ENCODE assay signal across 17 cellular contexts in the genomic region with DNA sequence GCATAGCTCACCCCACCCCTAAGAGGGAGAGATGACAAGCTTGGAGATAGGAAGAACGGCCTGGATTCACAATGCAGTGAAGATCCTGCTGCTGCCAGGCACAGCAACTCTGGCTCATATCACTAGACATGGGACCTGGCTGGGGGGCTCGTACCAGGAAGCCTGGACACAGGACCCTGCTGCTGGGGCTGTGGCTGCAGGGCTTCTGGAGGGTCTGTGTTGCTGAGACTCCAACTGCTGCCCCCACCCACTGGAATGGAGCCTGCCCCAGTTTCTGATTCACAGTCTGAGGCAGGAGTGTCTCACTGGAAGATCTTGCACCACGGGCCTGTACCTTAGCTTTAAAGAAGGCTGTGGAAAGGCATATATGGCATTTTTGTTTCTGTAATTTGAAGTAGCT. TPM values are rescaled to one million over a fixed set of nuclear protein-coding genes. Genes with fewer than 3 reads are reported as not detected.
DNase-seq lines count a peak whose midpoint lies in the region; ATAC-seq and TF ChIP-seq lines count a peak whose summit lies in the region.
"Had no signal": no experiment of that assay in that cellular context is flagged by ENCODE, and none has a peak within 500 bp of the region (broad histone marks: within the 10 kb centered on the region; RNA-seq: fewer than 3 reads in every experiment).

No MANE protein-coding gene starts in this region.

- H3K27ac ChIP-seq in right atrium auricular region (peak overlapping the region; percentile 54 to 59), right lobe of liver (peak overlapping the region in 2 of 3 donors; percentile 50 to 96)
- H3K27ac ChIP-seq: HL-60 had no signal

- CTCF ChIA-PET in Calu3 (lab: Charles Lee) = interaction anchor here (1.1 to 1.6 kb wide), 2 partner anchors 19 to 72 kb away, joined by 3 read pairs; no protein-coding TSS in a partner anchor

- H3K27ac Mint-ChIP-seq in HFFc6 (peak overlapping the region; percentile 35; the same call in 1 of the 2 replicates), Calu3 (ENCODE audit: unreplicated experiment) (no peak overlapping the region), immature natural killer cell (no peak overlapping the region)
- H3K27ac Mint-ChIP-seq: CD4-positive, CD25-positive, alpha-beta regulatory T cell; GM23338 had no signal

- intact Hi-C loops in Right ventricle myocardium inferior (cut with DNase I) (no loop called here), right lobe of liver (cut with DNase I) (no loop called here), Calu3 (cut with micrococcal nuclease; ENCODE audit: unreplicated experiment) (loop anchor here (10.0 kb wide), 1 partner anchor 581 kb away; a partner anchor contains a TSS)

- H3K4me1 Mint-ChIP-seq in HFFc6 (ENCODE audit: low read depth) = peaks cover 35% of the 10 kb centered on the region
- H3K4me1 Mint-ChIP-seq in Calu3 (ENCODE audit: low read depth, unreplicated experiment) = peaks cover 14% of the 10 kb centered on the region
- H3K4me1 Mint-ChIP-seq in immature natural killer cell = peaks cover 0 to 2% of the 10 kb centered on the region in 2 donors

- no peak for TF ChIP-seq POLR2A in right lobe of liver (IDR thresholded peaks at IDR 0.05)

- H3K27me3 ChIP-seq in right atrium auricular region (no peaks in the 10 kb centered on the region), right lobe of liver (no peaks in the 10 kb centered on the region)
- H3K27me3 ChIP-seq: BE2C had no signal

- H3K9me3 ChIP-seq in right atrium auricular region (no peaks in the 10 kb centered on the region), right lobe of liver (no peaks in the 10 kb centered on the region)
- H3K9me3 ChIP-seq: BE2C had no signal

- H3K36me3 ChIP-seq in right atrium auricular region (no peaks in the 10 kb centered on the region), right lobe of liver (no peaks in the 10 kb centered on the region)
- H3K36me3 ChIP-seq: BE2C had no signal

- H3K4me3 ChIP-seq in right atrium auricular region = no peak overlapping the region
- H3K4me3 ChIP-seq in right lobe of liver = peak overlapping the region in 2 of 3 donors; percentile 10 to 53
- H3K4me3 ChIP-seq: GM23338 had no signal

- H3K9me3 Mint-ChIP-seq in HFFc6 = no peaks in the 10 kb centered on the region
- no peaks in the 10 kb centered on the region for H3K9me3 Mint-ChIP-seq in Calu3 (ENCODE audit: low read depth, unreplicated experiment)
- peaks cover 0 to 2% (median 0%) of the 10 kb centered on the region in 6 donors for H3K9me3 Mint-ChIP-seq in immature natural killer cell
- H3K9me3 Mint-ChIP-seq: CD4-positive, CD25-positive, alpha-beta regulatory T cell; CD8-positive, alpha-beta memory T cell; GM23338 had no signal

- TF ChIP-seq CTCF in right atrium auricular region (IDR thresholded peaks at IDR 0.05) (no peak), HFFc6 (IDR thresholded peaks at IDR 0.05) (no peak), right lobe of liver (IDR thresholded peaks at IDR 0.05) (no peak), Calu3 (IDR thresholded peaks at IDR 0.05; ENCODE audit: unreplicated experiment) (no peak)

- peaks cover 2% of the 10 kb centered on the region for H3K27me3 Mint-ChIP-seq in HFFc6 (ENCODE audit: insufficient read depth)
- H3K27me3 Mint-ChIP-seq in Calu3 (ENCODE audit: unreplicated experiment) = no peaks in the 10 kb centered on the region
- H3K27me3 Mint-ChIP-seq in immature natural killer cell (ENCODE audit: low read depth in 3 of 3) = peaks cover 0 to 2% (median 0%) of the 10 kb centered on the region in 3 donors
- H3K27me3 Mint-ChIP-seq: CD4-positive, CD25-positive, alpha-beta regulatory T cell; CD8-positive, alpha-beta memory T cell had no signal

- DNase-seq in right atrium auricular region (ENCODE audit: low spot score) (peak; percentile 55), Right ventricle myocardium inferior (ENCODE audit: missing footprints) (no peak), HFFc6 (no peak), right lobe of liver (no peak), Calu3 (no peak), immature natural killer cell (no peak)
- DNase-seq: ACHN; BE2C; C1 segment of cervical spinal cord; CD4-positive, CD25-positive, alpha-beta regulatory T cell; CD8-positive, alpha-beta memory T cell; COR-L47; GDM1; HCEC 1CT; IMR-90 had no signal

- ATAC-seq in Right ventricle myocardium inferior (no peak), right lobe of liver (no peak)
- ATAC-seq: GM23338 had no signal

- no TSS peak for BruUV-seq in Calu3 (replicated peaks; lab: Mats Ljungman, UMichigan)

- 78% methylated on average over 1 of the region's 3 CpGs for WGBS in right lobe of liver (ENCODE audit: insufficient coverage, low coverage, low lambda C conversion rate, missing lambda C conversion rate)

- H3K4me1 ChIP-seq in right atrium auricular region = peaks cover 0 to 37% of the 10 kb centered on the region in 2 donors
- peaks cover 0 to 32% (median 16%) of the 10 kb centered on the region in 4 donors for H3K4me1 ChIP-seq in right lobe of liver
- H3K4me1 ChIP-seq: BE2C had no signal

- H3K4me3 Mint-ChIP-seq in HFFc6 (no peak overlapping the region), Calu3 (ENCODE audit: low read depth, unreplicated experiment) (no peak overlapping the region), immature natural killer cell (no peak overlapping the region)
- H3K4me3 Mint-ChIP-seq: CD4-positive, CD25-positive, alpha-beta regulatory T cell; CD8-positive, alpha-beta memory T cell; GM23338 had no signal

- H3K36me3 Mint-ChIP-seq in HFFc6 (ENCODE audit: low read depth) = no peaks in the 10 kb centered on the region
- H3K36me3 Mint-ChIP-seq in Calu3 (ENCODE audit: insufficient read depth, unreplicated experiment) = no peaks in the 10 kb centered on the region
- H3K36me3 Mint-ChIP-seq in immature natural killer cell = no peaks in the 10 kb centered on the region
- H3K36me3 Mint-ChIP-seq: CD4-positive, CD25-positive, alpha-beta regulatory T cell; CD8-positive, alpha-beta memory T cell had no signal

RNA-seq across cellular contexts. Expression of a gene that starts 31.0 kb away (rescaled TPM):
- total RNA-seq in right atrium auricular region = 100 to 1,000 TPM; 151 to 173 TPM
- total RNA-seq in Right ventricle myocardium inferior = 111 TPM
- 100 to 1,000 TPM; 139 to 183 (median 150) TPM for total RNA-seq in HFFc6 (2021; fragmentation: NEBNext Ultra II Directional; extraction: Animal tissue kit (Norgen Biotek cat#: 25700))
- 100 to 1,000 TPM in 3 of 6 experiments, 10 to 100 TPM in 3; 40.2 to 228 (median 82.8) TPM for total RNA-seq in right lobe of liver
- total RNA-seq in Calu3 (2022) = 27.9 and 33.7 TPM in 2 replicates
- 100 to 1,000 TPM; 261 to 295 (median 263) TPM for polyA plus RNA-seq in immature natural killer cell

Comparison
In these comparisons a context has a peak if more than half of its experiments do, and no peak if none do; other contexts are left out.
1. H3K4me3 ChIP-seq: peak in right lobe of liver (2 of 3); none in right atrium auricular region (0 of 2).